In the genomic region with DNA sequence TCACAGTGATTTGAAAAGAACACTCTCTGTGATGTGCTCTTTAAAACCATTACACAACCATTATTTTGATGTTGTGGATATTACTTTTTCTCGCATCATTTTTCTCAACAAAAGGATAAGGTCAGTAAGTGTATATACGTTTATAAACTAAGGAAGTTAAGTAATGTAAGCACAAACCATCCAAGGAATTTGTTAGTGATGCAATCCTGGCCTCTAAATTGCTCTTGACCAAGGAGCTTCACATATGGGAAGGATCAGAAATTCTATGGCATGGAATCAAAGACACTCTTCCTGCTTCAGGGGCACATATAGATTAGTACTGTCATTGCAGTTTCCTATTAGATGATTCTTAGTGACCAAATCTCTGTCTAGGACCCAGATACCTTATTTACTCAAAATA, we compare ENCODE assay signal across 27 cellular contexts. TPM values are rescaled to one million over a fixed set of nuclear protein-coding genes. Genes with fewer than 3 reads are reported as not detected.
A peak's percentile ranks its signal among the peaks of the same experiment; 100 is the strongest.
DNase-seq lines count a peak whose midpoint lies in the region; TF ChIP-seq lines count a peak whose summit lies in the region.
"Had no signal": no experiment of that assay in that cellular context is flagged by ENCODE, and none has a peak within 500 bp of the region (broad histone marks: within the 10 kb centered on the region; RNA-seq: fewer than 3 reads in every experiment).

No MANE protein-coding gene starts in this region.

- H2AFZ ChIP-seq in mammary epithelial cell (ENCODE audit: low read depth, low read length), result no peak overlapping the region
- H2AFZ ChIP-seq: PC-9 had no signal

- H3K27me3 Mint-ChIP-seq in MCF 10A (ENCODE audit: insufficient read depth, unreplicated experiment), result no peaks in the 10 kb centered on the region
- H3K27me3 Mint-ChIP-seq: activated CD4-positive, alpha-beta T cell treated with anti-CD3 and anti-CD28 coated beads for 36 hours; CD8-positive, alpha-beta memory T cell; naive B cell; stimulated activated naive B cell treated with anti-CD40 and anti-IgM and Interleukin-4, amounts not matched to agents 10 μg/mL and 1 μg/mL and 100 μg/mL, for 72 hours had no signal

- TF ChIP-seq CTCF in MCF 10A (IDR thresholded peaks at IDR 0.05; ENCODE audit: unreplicated experiment) (no peak), mammary epithelial cell (conservative IDR thresholded peaks at IDR 0.05 in 1 of 2, IDR thresholded peaks at IDR 0.05 in 1 of 2; ENCODE audit: extremely low read depth in 1 of 2, insufficient read depth in 1 of 2, low read depth in 1 of 2, low read length in 2 of 2) (no peak), testis (IDR thresholded peaks at IDR 0.05) (no peak)

- no peak for TF ChIP-seq POLR2A in testis (IDR thresholded peaks at IDR 0.05)

- POLR2A ChIA-PET in MCF 10A (lab: Yijun Ruan, JAX), result interaction anchor here (0.5 to 0.6 kb wide), 2 partner anchors 10 to 29 kb away, joined by 3 read pairs; no protein-coding TSS in a partner anchor

- dilution Hi-C loops in mammary epithelial cell (cut with HindIII; ENCODE audit: low sequenced_read_pairs), result no loop called here

- H3K4me2 ChIP-seq in mammary epithelial cell (ENCODE audit: insufficient read depth, low read depth, low read length), result no peak overlapping the region
- H3K4me2 ChIP-seq: PC-9 had no signal

- H3K4me1 Mint-ChIP-seq in MCF 10A (ENCODE audit: insufficient read depth, unreplicated experiment), result peaks cover 18% of the 10 kb centered on the region

- H3K9me3 ChIP-seq in mammary epithelial cell (replicated peaks; ENCODE audit: insufficient read depth, low read length) (no peaks in the 10 kb centered on the region), adipocyte (ENCODE audit: control insufficient read depth, low read length) (no peaks in the 10 kb centered on the region), testis (no peaks in the 10 kb centered on the region)
- H3K9me3 ChIP-seq: body of pancreas, gastrocnemius medialis, HAP-1, prostate gland, sigmoid colon, suprapubic skin had no signal

- H3K79me2 ChIP-seq in mammary epithelial cell (ENCODE audit: insufficient read depth, low read length), result peaks cover 8% of the 10 kb centered on the region

- H3K27me3 ChIP-seq in mammary epithelial cell (ENCODE audit: insufficient read depth, low read length) (no peaks in the 10 kb centered on the region), adipocyte (replicated peaks; ENCODE audit: control insufficient read depth, insufficient read depth, low read length) (no peaks in the 10 kb centered on the region), testis (no peaks in the 10 kb centered on the region)
- H3K27me3 ChIP-seq: body of pancreas, gastrocnemius medialis, sigmoid colon, suprapubic skin had no signal

- H3K27ac ChIP-seq in mammary epithelial cell (ENCODE audit: insufficient read depth, low read depth, low read length), result no peak overlapping the region
- H3K27ac ChIP-seq in testis, result no peak overlapping the region
- H3K27ac ChIP-seq: body of pancreas, gastrocnemius medialis, PC-9, prostate gland, sigmoid colon, suprapubic skin had no signal

- no peaks in the 10 kb centered on the region for H3K9me3 Mint-ChIP-seq in MCF 10A (ENCODE audit: unreplicated experiment)
- H3K9me3 Mint-ChIP-seq: CD8-positive, alpha-beta memory T cell; stimulated activated naive B cell treated with anti-CD40 and anti-IgM and Interleukin-4, amounts not matched to agents 10 μg/mL and 1 μg/mL and 100 μg/mL, for 72 hours had no signal

- DNase-seq in MCF 10A (ENCODE audit: unreplicated experiment) (peak; percentile 68), mammary epithelial cell (no peak), adipocyte (ENCODE audit: low read depth) (peak; percentile 79), fibroblast of peridontal ligament (ENCODE audit: extremely low read depth) (peak; percentile 85), testis (no peak), amniotic stem cell (lab: John Stamatoyannopoulos, UW) (no peak), NCI-H774 (lab: John Stamatoyannopoulos, UW) (no peak), OCI-M2 (lab: John Stamatoyannopoulos, UW; ENCODE audit: unreplicated experiment) (no peak)
- DNase-seq: 8988T; activated CD4-positive, alpha-beta T cell treated with anti-CD3 and anti-CD28 coated beads for 36 hours; activated effector memory CD4-positive, alpha-beta T cell treated with anti-CD3 and anti-CD28 coated beads, Interleukin-2, amount 50 U/mL, for 16 hours; body of pancreas; CD8-positive, alpha-beta memory T cell; gastrocnemius medialis; GDM1; hippocampal formation; Karpas-422; naive B cell; NCI-H1436 treated with DMSO at 0.1 percent for 48 hours; NCI-H510A; sigmoid colon; stimulated activated naive B cell treated with anti-CD40 and anti-IgM and Interleukin-4, amounts not matched to agents 10 μg/mL and 1 μg/mL and 100 μg/mL, for 72 hours; T-helper 2 cell had no signal

- H3K9ac ChIP-seq in mammary epithelial cell (ENCODE audit: insufficient read depth, low read length) (no peak overlapping the region), adipocyte (ENCODE audit: low read length) (no peak overlapping the region)

- no peaks in the 10 kb centered on the region for H4K20me1 ChIP-seq in mammary epithelial cell (ENCODE audit: insufficient read depth, low read length)

- in situ Hi-C loops in mammary epithelial cell (cut with MboI; ENCODE audit: low sequenced_read_pairs in 2 of 2), result no loop called here

- no peaks in the 10 kb centered on the region for H3K36me3 ChIP-seq in mammary epithelial cell (ENCODE audit: insufficient read depth, low read length)
- no peaks in the 10 kb centered on the region for H3K36me3 ChIP-seq in adipocyte (ENCODE audit: control insufficient read depth, insufficient read depth, low read length, severe bottlenecking)
- H3K36me3 ChIP-seq in testis (ENCODE audit: low read depth, missing control alignments), result no peaks in the 10 kb centered on the region
- H3K36me3 ChIP-seq: gastrocnemius medialis, HAP-1, prostate gland, sigmoid colon, suprapubic skin had no signal

- BruUV-seq in MCF 10A (replicated peaks; lab: Mats Ljungman, UMichigan), result no TSS peak
- no TSS peak for BruUV-seq in mammary epithelial cell (replicated peaks; lab: Mats Ljungman, UMichigan)

- CTCF ChIA-PET in MCF 10A (lab: Yijun Ruan, JAX), result interaction anchor here (0.5 to 0.6 kb wide), 2 partner anchors 10 to 182 kb away, joined by 3 to 4 read pairs; no protein-coding TSS in a partner anchor
- CTCF ChIA-PET in mammary epithelial cell (lab: Charles Lee; ENCODE audit: low non-redundant PET), result no interaction called here

- no peak overlapping the region for H3K27ac Mint-ChIP-seq in MCF 10A (ENCODE audit: low read depth, unreplicated experiment)
- H3K27ac Mint-ChIP-seq: activated CD4-positive, alpha-beta T cell treated with anti-CD3 and anti-CD28 coated beads for 36 hours; CD8-positive, alpha-beta memory T cell; stimulated activated naive B cell treated with anti-CD40 and anti-IgM and Interleukin-4, amounts not matched to agents 10 μg/mL and 1 μg/mL and 100 μg/mL, for 72 hours had no signal

- H3K4me1 ChIP-seq in mammary epithelial cell (ENCODE audit: insufficient read depth, low read length) (peaks cover 5% of the 10 kb centered on the region), adipocyte (ENCODE audit: control insufficient read depth, insufficient read depth, low read length) (peaks cover 2% of the 10 kb centered on the region), testis (no peaks in the 10 kb centered on the region)
- H3K4me1 ChIP-seq: gastrocnemius medialis, prostate gland had no signal

- no peak overlapping the region for H3K4me3 Mint-ChIP-seq in MCF 10A (ENCODE audit: unreplicated experiment)
- H3K4me3 Mint-ChIP-seq: activated CD4-positive, alpha-beta T cell treated with anti-CD3 and anti-CD28 coated beads for 36 hours; stimulated activated naive B cell treated with anti-CD40 and anti-IgM and Interleukin-4, amounts not matched to agents 10 μg/mL and 1 μg/mL and 100 μg/mL, for 72 hours had no signal

- WGBS in mammary epithelial cell (ENCODE audit: low coverage, missing lambda C conversion rate), result 79% methylated on average over 2 of the region's 2 CpGs
- 75 to 77% methylated on average over 2 of the region's 2 CpGs for WGBS in testis, 2 donors

- H3K36me3 Mint-ChIP-seq in MCF 10A (ENCODE audit: insufficient read depth, unreplicated experiment), result no peaks in the 10 kb centered on the region

- H3K4me3 ChIP-seq in mammary epithelial cell (replicated peaks in 1 of 3; ENCODE audit: insufficient read depth in 1 of 3, low read depth in 2 of 3, low read length in 3 of 3), result no peak overlapping the region
- H3K4me3 ChIP-seq in adipocyte (ENCODE audit: low read length), result no peak overlapping the region
- no peak overlapping the region for H3K4me3 ChIP-seq in testis
- H3K4me3 ChIP-seq: body of pancreas, gastrocnemius medialis, HAP-1, PC-9, prostate gland, sigmoid colon, suprapubic skin had no signal

- intact Hi-C loops in MCF 10A (cut with micrococcal nuclease) (no loop called here), mammary epithelial cell (cut with micrococcal nuclease) (no loop called here), testis (cut with DNase I; ENCODE audit: low total_unique reads) (no loop called here)

RNA-seq across cellular contexts. Expression of a gene that starts 3.6 kb away (rescaled TPM):
- total RNA-seq in MCF 10A (2022), result 37.5 and 38.6 TPM in 2 replicates
- total RNA-seq in mammary epithelial cell, result 10 to 100 TPM; 17.3 to 19.0 TPM
- 10.4 TPM for polyA plus RNA-seq in mammary epithelial cell
- 7.4 TPM for polyA minus RNA-seq in mammary epithelial cell
- 10 to 100 TPM; 19.9 to 26.9 TPM for total RNA-seq in testis
- polyA plus RNA-seq in testis (ENCODE audit: insufficient read depth, low read depth, low replicate concordance), result 37.8 TPM

Comparison
In these comparisons a context has a peak if more than half of its experiments do, and no peak if none do; other contexts are left out.
1. DNase-seq: peak in MCF 10A (single experiment), adipocyte (single experiment) and fibroblast of peridontal ligament (single experiment); none in mammary epithelial cell (single experiment), testis (single experiment), amniotic stem cell (single experiment), NCI-H774 (single experiment) and OCI-M2 (single experiment).